In the genomic region with DNA sequence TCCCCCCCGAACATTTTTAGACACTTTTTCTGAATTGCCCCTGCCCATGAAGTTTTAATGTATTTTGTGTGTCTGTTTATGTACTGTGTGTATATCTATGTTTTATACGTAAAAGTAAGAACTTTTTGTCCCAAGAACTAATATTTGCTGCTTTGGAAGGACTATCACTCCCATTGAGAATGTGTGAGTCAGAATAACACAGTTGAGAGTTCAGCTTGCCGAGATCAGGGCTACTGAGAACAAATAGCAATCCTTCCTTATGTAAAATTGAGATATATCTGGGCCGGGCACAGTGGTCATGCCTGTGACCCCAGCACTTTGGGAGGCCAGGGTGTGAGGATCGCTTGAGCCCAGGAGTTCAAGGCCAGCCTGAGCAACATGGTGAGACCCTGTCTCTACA, we compare ENCODE assay signal across 22 cellular contexts.
"Had no signal": no experiment of that assay in that cellular context is flagged by ENCODE, and none has a peak within 500 bp of the region (broad histone marks: within the 10 kb centered on the region; RNA-seq: fewer than 3 reads in every experiment).

No MANE protein-coding gene starts in this region.

- ATAC-seq: left lobe of liver; right lobe of liver; stimulated activated naive CD8-positive, alpha-beta T cell treated with anti-CD3 and anti-CD28 coated beads, Interleukin-15, amount 100 ng/mL, for 72 hours had no signal

- H3K4me1 ChIP-seq: colonic mucosa, neural progenitor cell, parathyroid adenoma, right lobe of liver, suprapubic skin had no signal

- H3K4me3 ChIP-seq: colonic mucosa, lung, neural progenitor cell, right lobe of liver, suprapubic skin had no signal

- H3K27ac ChIP-seq: colonic mucosa, neural progenitor cell, parathyroid adenoma, right lobe of liver, suprapubic skin had no signal

- H3K9me3 Mint-ChIP-seq: dendritic cell treated with granulocyte-macrophage colony-stimulating factor and Interleukin-4, amounts not matched to agents 40 ng/mL and 50 ng/mL, for 4 days; immature natural killer cell; memory B cell; nephron; neural progenitor cell; stimulated activated naive CD8-positive, alpha-beta T cell treated with anti-CD3 and anti-CD28 coated beads, Interleukin-15, amount 100 ng/mL, for 72 hours; type B pancreatic cell had no signal

- H3K4me1 Mint-ChIP-seq: nephron, neural progenitor cell had no signal

- H3K27me3 ChIP-seq: colonic mucosa, neural progenitor cell, right lobe of liver, suprapubic skin had no signal

- DNase-seq: colonic mucosa; effector CD8-positive, alpha-beta T cell; erythroblast; hypothalamus; immature natural killer cell; right lobe of liver; small intestine; stimulated activated CD4-positive, alpha-beta T cell treated with anti-CD3 and anti-CD28 coated beads, Interleukin-15, amount 100 ng/mL, for 24 hours; stimulated activated CD4-positive, alpha-beta T cell treated with anti-CD3 and anti-CD28 coated beads, Interleukin-4, amount 100 ng/mL, for 1 hour; stimulated activated CD8-positive, alpha-beta memory T cell treated with anti-CD3 and anti-CD28 coated beads, Interleukin-4, amount 100 ng/mL, for 48 hours; stimulated activated naive CD4-positive, alpha-beta T cell; stimulated activated naive CD8-positive, alpha-beta T cell treated with anti-CD3 and anti-CD28 coated beads, Interleukin-15, amount 100 ng/mL, for 72 hours had no signal

- H3K4me3 Mint-ChIP-seq: dendritic cell treated with granulocyte-macrophage colony-stimulating factor and Interleukin-4, amounts not matched to agents 40 ng/mL and 50 ng/mL, for 4 days; immature natural killer cell; memory B cell; nephron; neural progenitor cell; stimulated activated naive CD8-positive, alpha-beta T cell treated with anti-CD3 and anti-CD28 coated beads, Interleukin-15, amount 100 ng/mL, for 72 hours; type B pancreatic cell had no signal

- H3K27me3 Mint-ChIP-seq: dendritic cell treated with granulocyte-macrophage colony-stimulating factor and Interleukin-4, amounts not matched to agents 40 ng/mL and 50 ng/mL, for 4 days; memory B cell; progenitor cell of endocrine pancreas; stimulated activated naive CD8-positive, alpha-beta T cell treated with anti-CD3 and anti-CD28 coated beads, Interleukin-15, amount 100 ng/mL, for 72 hours; type B pancreatic cell had no signal

- H3K9me3 ChIP-seq: colonic mucosa, right lobe of liver, suprapubic skin had no signal

- H3K27ac Mint-ChIP-seq: dendritic cell treated with granulocyte-macrophage colony-stimulating factor and Interleukin-4, amounts not matched to agents 40 ng/mL and 50 ng/mL, for 4 days; immature natural killer cell; memory B cell; nephron; neural progenitor cell; progenitor cell of endocrine pancreas; stimulated activated naive CD8-positive, alpha-beta T cell treated with anti-CD3 and anti-CD28 coated beads, Interleukin-15, amount 100 ng/mL, for 72 hours; type B pancreatic cell had no signal
